ENCODE assay signal across 1 cellular context in the genomic region with DNA sequence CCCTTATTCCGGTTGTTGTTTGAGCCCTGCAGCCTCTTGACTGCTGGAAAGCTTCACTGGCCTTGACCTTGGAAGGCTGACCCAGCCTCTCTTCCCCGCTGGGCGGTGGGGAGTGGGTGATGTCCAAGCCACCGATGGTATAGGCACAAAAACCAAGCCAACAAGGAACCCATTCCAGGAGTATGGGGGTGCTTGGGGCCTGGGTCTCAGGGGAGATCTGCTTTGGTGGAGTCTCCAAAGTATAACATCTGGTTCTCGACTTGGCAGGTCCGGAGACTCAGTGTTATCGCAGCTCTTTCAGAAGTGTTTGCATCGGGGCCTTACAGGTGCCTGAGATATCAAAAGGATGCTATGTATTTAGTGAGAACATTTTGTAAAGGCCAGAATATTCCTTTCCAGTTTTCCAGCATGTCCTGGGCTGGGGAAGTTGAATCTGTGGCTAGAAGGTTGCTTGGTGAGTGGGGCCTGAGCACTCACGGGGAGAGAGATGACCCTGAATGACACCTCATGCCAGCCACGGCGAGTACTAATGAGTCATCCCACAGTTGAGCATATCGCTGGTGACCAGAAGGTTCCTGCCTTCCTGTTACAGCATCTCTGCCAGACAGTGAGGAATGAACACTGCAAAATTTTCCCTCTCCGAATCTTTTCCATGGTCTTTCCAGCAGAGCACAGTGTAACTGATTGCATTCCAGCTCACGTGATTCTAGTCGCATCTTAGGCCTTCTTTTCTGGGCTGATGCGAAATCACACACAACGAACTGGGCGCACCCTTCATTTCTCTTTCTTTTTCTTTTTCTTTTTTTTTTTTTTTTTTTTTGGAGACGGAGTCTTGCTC.
TF ChIP-seq lines count a peak whose summit lies in the region.

No MANE protein-coding gene starts in this region.

TF ChIP-seq in K562, 482 proteins besides CTCF, POLR2A, EP300 and RAD21 (continued from another document and continues in another):
- TF ChIP-seq PRDM10 (IDR thresholded peaks at IDR 0.05; ENCODE audit: partially characterized antibody): peak; percentile 62
- peak; percentile 81 for TF ChIP-seq MAX (CRISPR knock-in tag; IDR thresholded peaks at IDR 0.05)
- no peak for TF ChIP-seq RFX7 (CRISPR knock-in tag; IDR thresholded peaks at IDR 0.05)
- no peak for TF ChIP-seq DLX4 (CRISPR knock-in tag; IDR thresholded peaks at IDR 0.05)
- TF ChIP-seq, protein P1, sequence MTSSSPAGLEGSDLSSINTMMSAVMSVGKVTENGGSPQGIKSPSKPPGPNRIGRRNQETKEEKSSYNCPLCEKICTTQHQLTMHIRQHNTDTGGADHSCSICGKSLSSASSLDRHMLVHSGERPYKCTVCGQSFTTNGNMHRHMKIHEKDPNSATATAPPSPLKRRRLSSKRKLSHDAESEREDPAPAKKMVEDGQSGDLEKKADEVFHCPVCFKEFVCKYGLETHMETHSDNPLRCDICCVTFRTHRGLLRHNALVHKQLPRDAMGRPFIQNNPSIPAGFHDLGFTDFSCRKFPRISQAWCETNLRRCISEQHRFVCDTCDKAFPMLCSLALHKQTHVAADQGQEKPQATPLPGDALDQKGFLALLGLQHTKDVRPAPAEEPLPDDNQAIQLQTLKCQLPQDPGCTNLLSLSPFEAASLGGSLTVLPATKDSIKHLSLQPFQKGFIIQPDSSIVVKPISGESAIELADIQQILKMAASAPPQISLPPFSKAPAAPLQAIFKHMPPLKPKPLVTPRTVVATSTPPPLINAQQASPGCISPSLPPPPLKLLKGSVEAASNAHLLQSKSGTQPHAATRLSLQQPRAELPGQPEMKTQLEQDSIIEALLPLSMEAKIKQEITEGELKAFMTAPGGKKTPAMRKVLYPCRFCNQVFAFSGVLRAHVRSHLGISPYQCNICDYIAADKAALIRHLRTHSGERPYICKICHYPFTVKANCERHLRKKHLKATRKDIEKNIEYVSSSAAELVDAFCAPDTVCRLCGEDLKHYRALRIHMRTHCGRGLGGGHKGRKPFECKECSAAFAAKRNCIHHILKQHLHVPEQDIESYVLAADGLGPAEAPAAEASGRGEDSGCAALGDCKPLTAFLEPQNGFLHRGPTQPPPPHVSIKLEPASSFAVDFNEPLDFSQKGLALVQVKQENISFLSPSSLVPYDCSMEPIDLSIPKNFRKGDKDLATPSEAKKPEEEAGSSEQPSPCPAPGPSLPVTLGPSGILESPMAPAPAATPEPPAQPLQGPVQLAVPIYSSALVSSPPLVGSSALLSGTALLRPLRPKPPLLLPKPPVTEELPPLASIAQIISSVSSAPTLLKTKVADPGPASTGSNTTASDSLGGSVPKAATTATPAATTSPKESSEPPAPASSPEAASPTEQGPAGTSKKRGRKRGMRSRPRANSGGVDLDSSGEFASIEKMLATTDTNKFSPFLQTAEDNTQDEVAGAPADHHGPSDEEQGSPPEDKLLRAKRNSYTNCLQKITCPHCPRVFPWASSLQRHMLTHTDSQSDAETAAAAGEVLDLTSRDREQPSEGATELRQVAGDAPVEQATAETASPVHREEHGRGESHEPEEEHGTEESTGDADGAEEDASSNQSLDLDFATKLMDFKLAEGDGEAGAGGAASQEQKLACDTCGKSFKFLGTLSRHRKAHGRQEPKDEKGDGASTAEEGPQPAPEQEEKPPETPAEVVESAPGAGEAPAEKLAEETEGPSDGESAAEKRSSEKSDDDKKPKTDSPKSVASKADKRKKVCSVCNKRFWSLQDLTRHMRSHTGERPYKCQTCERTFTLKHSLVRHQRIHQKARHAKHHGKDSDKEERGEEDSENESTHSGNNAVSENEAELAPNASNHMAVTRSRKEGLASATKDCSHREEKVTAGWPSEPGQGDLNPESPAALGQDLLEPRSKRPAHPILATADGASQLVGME (CRISPR knock-in tag; IDR thresholded peaks at IDR 0.05): no peak; the same call in 1 of the 2 replicates
- no peak for TF ChIP-seq ZNF507 (tag; conservative IDR thresholded peaks at IDR 0.05)
- TF ChIP-seq, protein P2, sequence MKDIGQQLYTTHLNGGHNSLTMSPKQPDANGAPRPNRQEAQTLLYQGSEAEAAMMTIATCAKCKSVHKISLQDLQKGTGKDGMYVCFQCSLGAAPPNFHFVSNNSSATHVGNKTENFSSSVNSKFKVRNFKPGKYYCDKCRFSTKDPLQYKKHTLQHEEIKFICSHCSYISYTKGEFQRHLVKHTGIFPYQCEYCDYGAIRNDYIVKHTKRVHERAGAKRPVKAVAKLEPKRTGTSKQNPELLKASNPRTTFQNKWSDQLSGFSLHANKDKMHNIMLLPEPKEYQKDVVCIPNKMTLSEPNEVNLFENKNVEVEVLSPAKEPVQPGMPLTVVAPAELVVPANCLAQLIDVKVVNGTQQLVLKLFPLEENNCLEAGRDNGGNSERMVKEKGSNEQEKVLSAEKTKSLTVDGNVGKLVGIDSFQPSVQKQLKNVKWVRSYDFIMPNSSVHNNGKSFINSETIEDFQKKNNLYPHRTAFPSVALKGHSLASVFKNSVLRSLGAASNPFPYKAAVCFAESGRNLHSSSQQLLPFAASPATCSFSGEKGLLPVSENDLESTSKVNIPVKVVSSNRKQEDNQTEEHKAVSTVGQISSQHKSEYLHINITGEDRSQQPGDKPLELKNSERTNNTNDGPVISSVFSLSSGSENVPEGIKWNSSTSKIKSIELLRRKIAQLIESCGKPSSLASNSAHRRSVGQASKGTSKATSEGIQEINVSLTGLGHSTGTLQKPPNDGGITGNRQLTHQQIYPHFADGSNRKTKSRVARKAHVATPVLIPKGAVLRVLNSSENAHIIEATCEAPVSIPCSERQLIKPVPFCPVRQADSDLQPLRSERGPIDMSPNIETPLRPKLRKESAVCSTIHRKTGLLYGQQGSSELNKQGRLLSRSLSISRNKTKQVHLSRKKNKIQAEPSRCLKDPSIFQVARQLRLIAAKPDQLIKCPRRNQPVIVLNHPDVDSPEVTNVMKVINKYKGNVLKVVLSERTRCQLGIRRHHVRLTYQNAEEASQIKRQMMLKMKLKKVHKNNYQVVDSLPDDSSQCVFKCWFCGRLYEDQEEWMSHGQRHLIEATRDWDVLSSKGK (CRISPR knock-in tag; IDR thresholded peaks at IDR 0.05): no peak
- no peak for TF ChIP-seq ETV6 (IDR thresholded peaks at IDR 0.05; ENCODE audit: borderline replicate concordance in 1 of 2, low read depth in 2 of 2, low read length in 1 of 2)
- no peak for TF ChIP-seq ETV6 (CRISPR knock-in tag; IDR thresholded peaks at IDR 0.05; ENCODE audit: borderline replicate concordance)
- no peak for TF ChIP-seq BRCA1 (IDR thresholded peaks at IDR 0.05)
- TF ChIP-seq BRCA1 (CRISPR knock-in tag; IDR thresholded peaks at IDR 0.05): no peak
- peak; percentile 89; the same call in 1 of the 2 replicates for TF ChIP-seq HDAC8 (tag; IDR thresholded peaks at IDR 0.05)
- TF ChIP-seq, protein P3, sequence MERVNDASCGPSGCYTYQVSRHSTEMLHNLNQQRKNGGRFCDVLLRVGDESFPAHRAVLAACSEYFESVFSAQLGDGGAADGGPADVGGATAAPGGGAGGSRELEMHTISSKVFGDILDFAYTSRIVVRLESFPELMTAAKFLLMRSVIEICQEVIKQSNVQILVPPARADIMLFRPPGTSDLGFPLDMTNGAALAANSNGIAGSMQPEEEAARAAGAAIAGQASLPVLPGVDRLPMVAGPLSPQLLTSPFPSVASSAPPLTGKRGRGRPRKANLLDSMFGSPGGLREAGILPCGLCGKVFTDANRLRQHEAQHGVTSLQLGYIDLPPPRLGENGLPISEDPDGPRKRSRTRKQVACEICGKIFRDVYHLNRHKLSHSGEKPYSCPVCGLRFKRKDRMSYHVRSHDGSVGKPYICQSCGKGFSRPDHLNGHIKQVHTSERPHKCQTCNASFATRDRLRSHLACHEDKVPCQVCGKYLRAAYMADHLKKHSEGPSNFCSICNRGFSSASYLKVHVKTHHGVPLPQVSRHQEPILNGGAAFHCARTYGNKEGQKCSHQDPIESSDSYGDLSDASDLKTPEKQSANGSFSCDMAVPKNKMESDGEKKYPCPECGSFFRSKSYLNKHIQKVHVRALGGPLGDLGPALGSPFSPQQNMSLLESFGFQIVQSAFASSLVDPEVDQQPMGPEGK (CRISPR knock-in tag; IDR thresholded peaks at IDR 0.05; ENCODE audit: borderline replicate concordance): no peak
- no peak for TF ChIP-seq ZNF41 (CRISPR knock-in tag; conservative IDR thresholded peaks at IDR 0.05)
- no peak for TF ChIP-seq SREBF2 (CRISPR knock-in tag; IDR thresholded peaks at IDR 0.05)
- TF ChIP-seq EWSR1 (IDR thresholded peaks at IDR 0.05; ENCODE audit: borderline replicate concordance, low read depth, partially characterized antibody): no peak
- TF ChIP-seq, protein P4, sequence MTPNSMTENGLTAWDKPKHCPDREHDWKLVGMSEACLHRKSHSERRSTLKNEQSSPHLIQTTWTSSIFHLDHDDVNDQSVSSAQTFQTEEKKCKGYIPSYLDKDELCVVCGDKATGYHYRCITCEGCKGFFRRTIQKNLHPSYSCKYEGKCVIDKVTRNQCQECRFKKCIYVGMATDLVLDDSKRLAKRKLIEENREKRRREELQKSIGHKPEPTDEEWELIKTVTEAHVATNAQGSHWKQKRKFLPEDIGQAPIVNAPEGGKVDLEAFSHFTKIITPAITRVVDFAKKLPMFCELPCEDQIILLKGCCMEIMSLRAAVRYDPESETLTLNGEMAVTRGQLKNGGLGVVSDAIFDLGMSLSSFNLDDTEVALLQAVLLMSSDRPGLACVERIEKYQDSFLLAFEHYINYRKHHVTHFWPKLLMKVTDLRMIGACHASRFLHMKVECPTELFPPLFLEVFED (CRISPR knock-in tag; conservative IDR thresholded peaks at IDR 0.05): 0 out of 2 replicates have a peak, but pooled peaks have one; percentile 66
- TF ChIP-seq RFX5 (IDR thresholded peaks at IDR 0.05; ENCODE audit: low read depth, low read length): no peak
- TF ChIP-seq MCM2 (IDR thresholded peaks at IDR 0.05; ENCODE audit: low read depth): no peak
- TF ChIP-seq ZNF589 (CRISPR knock-in tag; IDR thresholded peaks at IDR 0.05; ENCODE audit: low read depth): peak; percentile 91
- TF ChIP-seq ZSCAN29 (IDR thresholded peaks at IDR 0.05): peak; percentile 81
- no peak for TF ChIP-seq HNRNPL (IDR thresholded peaks at IDR 0.05; ENCODE audit: low read depth, low read length)
- TF ChIP-seq NFYB (IDR thresholded peaks at IDR 0.05; ENCODE audit: extremely low read depth, insufficient read length): no peak
- TF ChIP-seq ZKSCAN1 (IDR thresholded peaks at IDR 0.05; ENCODE audit: low read depth, low read length): peak; percentile 53; the same call in 1 of the 2 replicates
- no peak for TF ChIP-seq DIDO1 (tag; IDR thresholded peaks at IDR 0.05; ENCODE audit: low read depth)
- TF ChIP-seq USF1 (CRISPR knock-in tag; IDR thresholded peaks at IDR 0.05): peak; percentile 79
- no peak for TF ChIP-seq MBD1 (CRISPR knock-in tag; IDR thresholded peaks at IDR 0.05)
- peak; percentile 89 for TF ChIP-seq ESRRA (IDR thresholded peaks at IDR 0.05; ENCODE audit: borderline replicate concordance, low read depth)
- TF ChIP-seq RBM22 (IDR thresholded peaks at IDR 0.05; ENCODE audit: low read depth, low read length, poor library complexity, severe bottlenecking): no peak
- TF ChIP-seq PTRF (tag; IDR thresholded peaks at IDR 0.05): no peak
- peak; percentile 93 for TF ChIP-seq NFE2 (IDR thresholded peaks at IDR 0.05; ENCODE audit: low read depth)
- peak; percentile 64; the same call in 1 of the 2 replicates for TF ChIP-seq SPI1 (IDR thresholded peaks at IDR 0.05; ENCODE audit: borderline replicate concordance, low read depth, low read length)
- peak; percentile 71 for TF ChIP-seq NUFIP1 (IDR thresholded peaks at IDR 0.05; ENCODE audit: partially characterized antibody)
